Comparison of ENCODE assay signal across 8 cellular contexts in genomic region chr2:216693414-216694100, GRCh38. TPM values are rescaled to one million over a fixed set of nuclear protein-coding genes. Genes with fewer than 3 reads are reported as not detected.
A peak's percentile ranks its signal among the peaks of the same experiment; 100 is the strongest.
DNase-seq lines count a peak whose midpoint lies in the region; ATAC-seq and TF ChIP-seq lines count a peak whose summit lies in the region.

No MANE protein-coding gene starts in this region.

- no peak overlapping the region for H3K27ac Mint-ChIP-seq in activated CD8-positive, alpha-beta memory T cell treated with anti-CD3 and anti-CD28 coated beads, Interleukin-2, amount 10 ng/mL, durations not matched to agents 7 days and 5 days
- H3K27ac Mint-ChIP-seq in activated CD8-positive, alpha-beta T cell treated with anti-CD3 and anti-CD28 coated beads, Interleukin-2, amount 10 ng/mL, durations not matched to agents 7 days and 5 days, result no peak overlapping the region

- peak overlapping the region; percentile 26; the same call in 1 of the 2 replicates for H3K9ac ChIP-seq in iPS-20b (ENCODE audit: low read depth, low read length)

- H3K9me3 ChIP-seq in iPS-20b (ENCODE audit: insufficient read depth, low read depth, low read length), result no peaks in the 10 kb centered on the region
- H3K9me3 ChIP-seq in thoracic aorta, result no peaks in the 10 kb centered on the region

- H3K4me1 ChIP-seq in iPS-20b (ENCODE audit: insufficient read depth, low read length) (peaks cover 22% of the 10 kb centered on the region), thoracic aorta (ENCODE audit: control insufficient read depth in 1 of 2, low read depth in 2 of 2) (peaks cover 20 to 58% of the 10 kb centered on the region in 2 donors)

- CTCF ChIA-PET in activated CD8-positive, alpha-beta memory T cell treated with anti-CD3 and anti-CD28 coated beads, Interleukin-2, amount 10 ng/mL, durations not matched to agents 7 days and 5 days (lab: Charles Lee), result interaction anchor here (1.0 to 1.3 kb wide), 4 partner anchors 9 to 1092 kb away, joined by 3 to 9 read pairs (median 3); no protein-coding TSS in a partner anchor
- CTCF ChIA-PET in activated CD8-positive, alpha-beta T cell treated with anti-CD3 and anti-CD28 coated beads, Interleukin-2, amount 10 ng/mL, durations not matched to agents 7 days and 5 days (lab: Charles Lee), result interaction anchor here (0.5 to 2.1 kb wide), 11 partner anchors 10 to 1063 kb away, joined by 3 to 11 read pairs (median 3); no protein-coding TSS in a partner anchor

- ATAC-seq in activated CD8-positive, alpha-beta memory T cell treated with anti-CD3 and anti-CD28 coated beads, Interleukin-2, amount 10 ng/mL, durations not matched to agents 7 days and 5 days, result no peak
- ATAC-seq in activated CD8-positive, alpha-beta T cell treated with anti-CD3 and anti-CD28 coated beads, Interleukin-2, amount 10 ng/mL, durations not matched to agents 7 days and 5 days, result no peak
- ATAC-seq in thoracic aorta (ENCODE audit: insufficient number of reproducible peaks, low FRiP score, low read depth) (no peak), HG02885 (IDR thresholded peaks at IDR 0.05; ENCODE audit: poor library complexity, unreplicated experiment) (no peak)

- no peaks in the 10 kb centered on the region for H3K36me3 Mint-ChIP-seq in activated CD8-positive, alpha-beta memory T cell treated with anti-CD3 and anti-CD28 coated beads, Interleukin-2, amount 10 ng/mL, durations not matched to agents 7 days and 5 days
- no peaks in the 10 kb centered on the region for H3K36me3 Mint-ChIP-seq in activated CD8-positive, alpha-beta T cell treated with anti-CD3 and anti-CD28 coated beads, Interleukin-2, amount 10 ng/mL, durations not matched to agents 7 days and 5 days (ENCODE audit: low read depth)

- H3K4me3 ChIP-seq in iPS-20b (ENCODE audit: low read length), result peak overlapping the region; percentile 82
- H3K4me3 ChIP-seq in thoracic aorta, result peak overlapping the region; percentile 86

- H3K27ac ChIP-seq in iPS-20b (ENCODE audit: low read length), result no peak overlapping the region
- peak overlapping the region; percentile 89 to 92 for H3K27ac ChIP-seq in thoracic aorta

- H3K4me3 Mint-ChIP-seq in activated CD8-positive, alpha-beta memory T cell treated with anti-CD3 and anti-CD28 coated beads, Interleukin-2, amount 10 ng/mL, durations not matched to agents 7 days and 5 days, result peak overlapping the region; percentile 57
- peak overlapping the region; percentile 59 for H3K4me3 Mint-ChIP-seq in activated CD8-positive, alpha-beta T cell treated with anti-CD3 and anti-CD28 coated beads, Interleukin-2, amount 10 ng/mL, durations not matched to agents 7 days and 5 days

- H3K27me3 ChIP-seq in iPS-20b (ENCODE audit: insufficient read depth, low read length) (peaks cover 59% of the 10 kb centered on the region), thoracic aorta (replicated peaks; ENCODE audit: insufficient read depth) (no peaks in the 10 kb centered on the region)

- peaks cover 88% of the 10 kb centered on the region for H3K27me3 Mint-ChIP-seq in activated CD8-positive, alpha-beta memory T cell treated with anti-CD3 and anti-CD28 coated beads, Interleukin-2, amount 10 ng/mL, durations not matched to agents 7 days and 5 days
- peaks cover 65% of the 10 kb centered on the region for H3K27me3 Mint-ChIP-seq in activated CD8-positive, alpha-beta T cell treated with anti-CD3 and anti-CD28 coated beads, Interleukin-2, amount 10 ng/mL, durations not matched to agents 7 days and 5 days (ENCODE audit: low read depth)

- POLR2A ChIA-PET in activated CD8-positive, alpha-beta T cell treated with anti-CD3 and anti-CD28 coated beads, Interleukin-2, amount 10 ng/mL, durations not matched to agents 7 days and 5 days (lab: Charles Lee), result interaction anchor here (0.7 kb wide), 2 partner anchors 744 to 1039 kb away, joined by 3 read pairs; no protein-coding TSS in a partner anchor

- peaks cover 29% of the 10 kb centered on the region for H3K4me1 Mint-ChIP-seq in activated CD8-positive, alpha-beta memory T cell treated with anti-CD3 and anti-CD28 coated beads, Interleukin-2, amount 10 ng/mL, durations not matched to agents 7 days and 5 days
- peaks cover 41% of the 10 kb centered on the region for H3K4me1 Mint-ChIP-seq in activated CD8-positive, alpha-beta T cell treated with anti-CD3 and anti-CD28 coated beads, Interleukin-2, amount 10 ng/mL, durations not matched to agents 7 days and 5 days (ENCODE audit: low read depth)

- H3K36me3 ChIP-seq in iPS-20b (ENCODE audit: insufficient read depth, low read depth, low read length) (no peaks in the 10 kb centered on the region), thoracic aorta (no peaks in the 10 kb centered on the region)

- no peak for TF ChIP-seq CTCF in thoracic aorta (IDR thresholded peaks at IDR 0.05)

- no peaks in the 10 kb centered on the region for H3K9me3 Mint-ChIP-seq in activated CD8-positive, alpha-beta memory T cell treated with anti-CD3 and anti-CD28 coated beads, Interleukin-2, amount 10 ng/mL, durations not matched to agents 7 days and 5 days (ENCODE audit: low read depth)
- H3K9me3 Mint-ChIP-seq in activated CD8-positive, alpha-beta T cell treated with anti-CD3 and anti-CD28 coated beads, Interleukin-2, amount 10 ng/mL, durations not matched to agents 7 days and 5 days (ENCODE audit: insufficient read depth), result no peaks in the 10 kb centered on the region

- DNase-seq in activated CD8-positive, alpha-beta memory T cell treated with anti-CD3 and anti-CD28 coated beads, Interleukin-2, amount 10 ng/mL, durations not matched to agents 7 days and 5 days, result no peak
- no peak for DNase-seq in activated CD8-positive, alpha-beta memory T cell treated with anti-CD3 and anti-CD28 coated beads, Interleukin-2, amount 50 U/mL, for 48 hours
- peak; percentile 35 for DNase-seq in activated CD8-positive, alpha-beta T cell treated with anti-CD3 and anti-CD28 coated beads, Interleukin-2, amount 10 ng/mL, durations not matched to agents 7 days and 5 days
- no peak for DNase-seq in thoracic aorta (ENCODE audit: low spot score)
- no peak for DNase-seq in mucosa of gallbladder (ENCODE audit: low spot score)
- no peak for DNase-seq in AG08395 (ENCODE audit: low spot score)

RNA-seq across cellular contexts. Expression of gene IGFBP5, which starts 1.8 kb away (rescaled TPM):
- under 1 TPM in 1 of 2 experiments, not detected in 1; 0.02 TPM for total RNA-seq in activated CD8-positive, alpha-beta memory T cell treated with anti-CD3 and anti-CD28 coated beads, Interleukin-2, amount 10 ng/mL, durations not matched to agents 7 days and 5 days
- under 1 TPM; 0.08 to 0.18 TPM for total RNA-seq in activated CD8-positive, alpha-beta T cell treated with anti-CD3 and anti-CD28 coated beads, Interleukin-2, amount 10 ng/mL, durations not matched to agents 7 days and 5 days
- total RNA-seq in thoracic aorta (1,000 to 10,000 TPM in 1 of 2 donors, 100 to 1,000 TPM in 1; 482 to 2,105 TPM), mucosa of gallbladder (246 TPM)

Comparison
In these comparisons a context has a peak if more than half of its experiments do, and no peak if none do; other contexts are left out.
1. RNA of gene IGFBP5, which starts 1.8 kb away (total RNA-seq): 482 to 2,105 TPM in thoracic aorta and 246 TPM in mucosa of gallbladder (single experiment); 0.08 to 0.18 TPM in activated CD8-positive, alpha-beta T cell treated with anti-CD3 and anti-CD28 coated beads, Interleukin-2, amount 10 ng/mL, durations not matched to agents 7 days and 5 days and 0.02 TPM in activated CD8-positive, alpha-beta memory T cell treated with anti-CD3 and anti-CD28 coated beads, Interleukin-2, amount 10 ng/mL, durations not matched to agents 7 days and 5 days; every median in the first group is over 100 times any median in the second.